Comparison of ENCODE assay signal across 8 cellular contexts in the genomic region with DNA sequence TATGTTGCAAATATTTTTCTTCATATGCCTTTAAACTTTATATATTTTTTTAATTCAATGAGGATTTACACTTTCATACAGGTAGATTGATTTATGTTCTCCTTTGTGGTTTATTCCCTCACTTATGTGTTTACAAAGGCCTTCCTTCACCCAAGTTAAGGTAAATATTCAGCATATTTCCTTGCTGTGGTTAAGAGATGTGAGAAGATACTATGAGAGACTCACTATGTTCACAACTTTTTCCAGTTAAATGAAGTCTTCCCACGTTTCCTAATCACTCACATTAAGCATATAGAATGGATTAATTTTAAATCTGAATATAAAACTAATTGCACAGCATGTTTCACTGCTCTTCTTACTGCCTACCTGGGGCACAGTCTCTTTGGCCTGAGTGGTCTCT. TPM values are rescaled to one million over a fixed set of nuclear protein-coding genes. Genes with fewer than 3 reads are reported as not detected.
A peak's percentile ranks its signal among the peaks of the same experiment; 100 is the strongest.
DNase-seq lines count a peak whose midpoint lies in the region; ATAC-seq, FAIRE-seq and TF ChIP-seq lines count a peak whose summit lies in the region.

No MANE protein-coding gene starts in this region.

- H3K27ac ChIP-seq in left ventricle myocardium inferior (replicated peaks) = peak overlapping the region; percentile 45
- no peak overlapping the region for H3K27ac ChIP-seq in vagina

- no peak for FAIRE-seq in H54 (lab: Jason Lieb, UNC)

- peak overlapping the region; percentile 75 for H3K4me3 ChIP-seq in left ventricle myocardium inferior
- H3K4me3 ChIP-seq in vagina = peak overlapping the region; percentile 59 to 61

- TF ChIP-seq CTCF in left ventricle myocardium inferior (IDR thresholded peaks at IDR 0.05; ENCODE audit: borderline replicate concordance) (no peak), vagina (IDR thresholded peaks at IDR 0.05) (no peak)

- peak overlapping the region; percentile 88 for H3K4me3 Mint-ChIP-seq in memory B cell

- H3K9me3 Mint-ChIP-seq in memory B cell = no peaks in the 10 kb centered on the region

- no peak for DNase-seq in left ventricle myocardium inferior
- DNase-seq in cardiac septum (ENCODE audit: low spot score) = no peak
- DNase-seq in astrocyte of the hippocampus (ENCODE audit: low read depth, low spot score) = peak; percentile 3
- no peak for DNase-seq in memory B cell (ENCODE audit: low spot score in 2 of 2)
- no peak for DNase-seq in vagina (ENCODE audit: extremely low spot score in 2 of 2)
- no peak for DNase-seq in H54 (ENCODE audit: insufficient read length, low spot score)

- H3K27me3 Mint-ChIP-seq in memory B cell = no peaks in the 10 kb centered on the region

- no peak for TF ChIP-seq POLR2A in vagina (IDR thresholded peaks at IDR 0.05)
- no peak for TF ChIP-seq POLR2A in H54 (IDR thresholded peaks at IDR 0.05; ENCODE audit: low read depth, low read length)

- peaks cover 31% of the 10 kb centered on the region for H3K4me1 Mint-ChIP-seq in memory B cell

- ATAC-seq in memory B cell (ENCODE audit: low read depth) = no peak
- ATAC-seq in HG03521 (IDR thresholded peaks at IDR 0.05; ENCODE audit: unreplicated experiment) = no peak
- no peak for ATAC-seq in HG03571 (IDR thresholded peaks at IDR 0.05; ENCODE audit: unreplicated experiment)

- H3K27me3 ChIP-seq in left ventricle myocardium inferior (ENCODE audit: low read depth) (no peaks in the 10 kb centered on the region), vagina (no peaks in the 10 kb centered on the region)

- H3K27ac Mint-ChIP-seq in memory B cell = peak overlapping the region; percentile 75

- H3K36me3 ChIP-seq in left ventricle myocardium inferior (no peaks in the 10 kb centered on the region), vagina (no peaks in the 10 kb centered on the region)

- peaks cover 19% of the 10 kb centered on the region for H3K4me1 ChIP-seq in left ventricle myocardium inferior
- no peaks in the 10 kb centered on the region for H3K4me1 ChIP-seq in vagina

- no peaks in the 10 kb centered on the region for H3K36me3 Mint-ChIP-seq in memory B cell

- H3K9me3 ChIP-seq in left ventricle myocardium inferior (replicated peaks) (no peaks in the 10 kb centered on the region), vagina (no peaks in the 10 kb centered on the region)

- intact Hi-C loops in left ventricle myocardium inferior (cut with micrococcal nuclease) = no loop called here
- intact Hi-C loops in cardiac septum (cut with DNase I) = no loop called here
- intact Hi-C loops in vagina (cut with DNase I) = no loop called here

RNA-seq across cellular contexts. Expression of gene PECR, which starts 0.6 kb away (rescaled TPM):
- total RNA-seq in left ventricle myocardium inferior = 4.0 TPM
- 1.8 TPM for total RNA-seq in cardiac septum
- total RNA-seq in vagina = 13.0 TPM

RNA-seq across cellular contexts. Expression of gene TMEM169, which starts 0.7 kb away (rescaled TPM):
- total RNA-seq in left ventricle myocardium inferior (0.25 TPM), cardiac septum (0.22 TPM), vagina (not detected)

RNA-seq across cellular contexts. Expression of gene XRCC5, which starts 28.1 kb away (rescaled TPM):
- 110 TPM for total RNA-seq in left ventricle myocardium inferior
- total RNA-seq in cardiac septum = 107 TPM
- 118 TPM for total RNA-seq in vagina
